ENCODE assay signal across 17 cellular contexts in the genomic region with DNA sequence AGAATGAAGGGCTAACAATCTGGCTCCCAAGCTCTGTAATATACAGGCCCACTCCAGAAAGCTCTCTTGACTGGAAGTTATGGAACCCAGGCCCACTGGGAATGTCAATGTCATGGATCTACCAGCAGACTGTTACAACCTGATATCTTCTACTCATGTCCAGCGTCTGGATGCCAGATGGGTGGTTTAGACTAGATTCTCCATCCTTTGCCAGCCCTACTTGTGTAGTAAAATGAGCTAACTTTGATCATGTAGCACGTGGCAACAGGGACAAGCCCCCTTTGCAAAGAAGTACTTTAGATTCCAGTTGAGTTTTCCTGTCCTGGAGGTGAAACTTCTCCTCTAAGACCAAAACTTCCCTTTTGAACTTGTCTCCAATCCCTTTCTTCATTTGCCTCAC.
"Had no signal": no experiment of that assay in that cellular context is flagged by ENCODE, and none has a peak within 500 bp of the region (broad histone marks: within the 10 kb centered on the region; RNA-seq: fewer than 3 reads in every experiment).

No MANE protein-coding gene starts in this region.

- H3K27ac Mint-ChIP-seq: activated B cell treated with CpG ODN at 0.5 μM for 24 hours; activated CD8-positive, alpha-beta T cell treated with anti-CD3 and anti-CD28 coated beads, Interleukin-2, amount 10 ng/mL, durations not matched to agents 7 days and 5 days; activated naive CD4-positive, alpha-beta T cell treated with anti-CD3 and anti-CD28 coated beads, Interleukin-2, amount 50 U/mL, for 72 hours; nephron progenitor cell; progenitor cell of endocrine pancreas; T-helper 2 cell treated with Interferon-gamma antibody and Interleukin-4, amounts not matched to agents 5 μg/mL and 100 μg/mL, for 36 hours had no signal

- H3K4me3 Mint-ChIP-seq: activated B cell treated with CpG ODN at 0.5 μM for 24 hours; activated CD8-positive, alpha-beta T cell treated with anti-CD3 and anti-CD28 coated beads, Interleukin-2, amount 10 ng/mL, durations not matched to agents 7 days and 5 days; nephron progenitor cell; T-helper 2 cell treated with Interferon-gamma antibody and Interleukin-4, amounts not matched to agents 5 μg/mL and 100 μg/mL, for 36 hours had no signal

- DNase-seq: activated B cell treated with CpG ODN at 0.5 μM for 24 hours; activated CD4-positive, alpha-beta T cell treated with anti-CD3 and anti-CD28 coated beads for 48 hours; activated CD8-positive, alpha-beta memory T cell treated with anti-CD3 and anti-CD28 coated beads, Interleukin-2, amount 50 U/mL, for 4 hours; activated CD8-positive, alpha-beta T cell treated with anti-CD3 and anti-CD28 coated beads, Interleukin-2, amount 10 ng/mL, durations not matched to agents 7 days and 5 days; activated effector memory CD4-positive, alpha-beta T cell treated with anti-CD3 and anti-CD28 coated beads, Interleukin-2, amount 50 U/mL, for 16 hours; activated T-cell treated with anti-CD3 and anti-CD28 coated beads, Interleukin-2, amount 50 U/mL, for 48 hours; central memory CD4-positive, alpha-beta T cell; heart right ventricle; mesenchymal stem cell; nephron progenitor cell; occipital lobe; right cardiac atrium had no signal

- H3K27me3 ChIP-seq: heart right ventricle had no signal

- H3K4me3 ChIP-seq: coronary artery, heart right ventricle, smooth muscle cell had no signal

- ATAC-seq: activated CD8-positive, alpha-beta T cell treated with anti-CD3 and anti-CD28 coated beads, Interleukin-2, amount 10 ng/mL, durations not matched to agents 7 days and 5 days; activated naive CD4-positive, alpha-beta T cell treated with anti-CD3 and anti-CD28 coated beads, Interleukin-2, amount 50 U/mL, for 72 hours; heart right ventricle; right cardiac atrium had no signal

- H3K27ac ChIP-seq: coronary artery had no signal

- H3K9me3 Mint-ChIP-seq: activated B cell treated with CpG ODN at 0.5 μM for 24 hours; activated naive CD4-positive, alpha-beta T cell treated with anti-CD3 and anti-CD28 coated beads, Interleukin-2, amount 50 U/mL, for 72 hours; nephron progenitor cell; T-helper 2 cell treated with Interferon-gamma antibody and Interleukin-4, amounts not matched to agents 5 μg/mL and 100 μg/mL, for 36 hours had no signal

- H3K9me3 ChIP-seq: heart right ventricle had no signal
